14 cellular contexts compared by ENCODE assay signal in the genomic region with DNA sequence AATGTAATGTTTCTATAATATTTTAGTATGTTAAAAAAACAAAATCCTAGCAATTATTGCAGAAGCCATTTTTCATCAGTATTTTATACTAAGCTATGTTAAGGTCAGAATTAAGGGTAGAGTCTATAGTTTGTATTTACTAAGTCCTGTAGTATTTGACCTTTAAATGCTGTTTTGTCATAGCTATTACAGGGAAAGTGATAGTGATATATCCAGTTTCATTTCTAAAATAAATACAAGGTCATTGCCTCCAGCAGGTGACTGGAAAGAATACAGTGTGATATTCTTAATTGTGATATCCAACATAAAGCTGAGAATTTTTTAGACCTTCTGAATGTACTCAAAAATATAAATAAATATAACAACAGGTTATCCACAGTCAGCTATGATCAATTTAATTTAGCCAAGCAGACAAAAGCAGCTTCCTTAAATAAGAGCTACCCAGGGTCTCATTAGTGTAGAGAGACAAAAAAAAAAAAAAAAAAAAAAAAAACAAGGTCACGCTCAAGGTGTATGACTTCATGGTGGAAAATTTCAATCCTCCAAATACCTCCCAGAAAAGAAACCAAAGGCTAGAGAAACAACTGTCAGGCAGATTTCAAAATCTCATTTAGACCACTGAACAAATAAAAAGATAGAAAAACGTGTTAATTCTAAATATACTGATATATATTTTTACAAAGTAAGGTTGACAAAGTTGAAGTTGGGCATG.
A peak's percentile ranks its signal among the peaks of the same experiment; 100 is the strongest.
DNase-seq lines count a peak whose midpoint lies in the region; FAIRE-seq and TF ChIP-seq lines count a peak whose summit lies in the region.
"Had no signal": no experiment of that assay in that cellular context is flagged by ENCODE, and none has a peak within 500 bp of the region (broad histone marks: within the 10 kb centered on the region; RNA-seq: fewer than 3 reads in every experiment).

No MANE protein-coding gene starts in this region.

- no peaks in the 10 kb centered on the region for H3K27me3 ChIP-seq in ovary

- no peaks in the 10 kb centered on the region for H3K36me3 ChIP-seq in ovary

- no peak for TF ChIP-seq CTCF in ovary (IDR thresholded peaks at IDR 0.05)

- no peak for TF ChIP-seq POLR2A in ovary (IDR thresholded peaks at IDR 0.05)

- DNase-seq in NCI-H2107 treated with DMSO at 0.1 percent for 48 hours (lab: John Stamatoyannopoulos, UW; ENCODE audit: unreplicated experiment) (peak; percentile 30), NCI-H2107 (lab: John Stamatoyannopoulos, UW) (no peak), renal cortical epithelial cell (ENCODE audit: low read depth) (peak; percentile 27), ovary (no peak), AG08396 (ENCODE audit: low spot score) (no peak)
- no peak for DNase-seq in stimulated activated CD4-positive, alpha-beta T cell treated with anti-CD3 and anti-CD28 coated beads, Interleukin-2, amount 100 ng/mL, for 24 hours
- DNase-seq: 8988T; C1 segment of cervical spinal cord; Calu3; CD4-positive, alpha-beta T cell; DMS 273 treated with DMSO at 0.1 percent for 48 hours; HCEC 1CT; IMR-90 had no signal

- no peaks in the 10 kb centered on the region for H3K4me1 ChIP-seq in ovary (ENCODE audit: insufficient read depth)

- H3K27ac ChIP-seq in ovary: no peak overlapping the region

- no peak for TF ChIP-seq EP300 in ovary (IDR thresholded peaks at IDR 0.05)

- FAIRE-seq in colon (lab: Jason Lieb, UNC): peak; percentile 33

- no peak overlapping the region for H3K4me3 ChIP-seq in ovary

- no peaks in the 10 kb centered on the region for H3K9me3 ChIP-seq in ovary

- 63 to 76% (median 66%) methylated on average over 2 of the region's 2 CpGs for WGBS in ovary, 3 donors

- intact Hi-C loops in ovary (cut with DNase I): no loop called here

Comparison
In these comparisons a context has a peak if more than half of its experiments do, and no peak if none do; other contexts are left out.
1. DNase-seq: peak in NCI-H2107 treated with DMSO at 0.1 percent for 48 hours (single experiment) and renal cortical epithelial cell (single experiment); none in NCI-H2107 (single experiment), stimulated activated CD4-positive, alpha-beta T cell treated with anti-CD3 and anti-CD28 coated beads, Interleukin-2, amount 100 ng/mL, for 24 hours (0 of 2), ovary (0 of 5) and AG08396 (single experiment).